In genomic region chr1:213423585-213423984, GRCh38 we compare ENCODE assay signal across 22 cellular contexts.
"Had no signal": no experiment of that assay in that cellular context is flagged by ENCODE, and none has a peak within 500 bp of the region (broad histone marks: within the 10 kb centered on the region; RNA-seq: fewer than 3 reads in every experiment).

No MANE protein-coding gene starts in this region.

- H3K4me1 ChIP-seq: heart left ventricle, pancreas, prostate gland, uterus had no signal

- H3K9me3 ChIP-seq: heart left ventricle, pancreas, prostate gland, thoracic aorta, uterus had no signal

- H3K4me3 ChIP-seq: heart left ventricle, pancreas, prostate gland, skin epidermis, thoracic aorta, uterus had no signal

- DNase-seq: activated CD4-positive, alpha-beta T cell treated with anti-CD3 and anti-CD28 coated beads for 4 hours; activated CD4-positive, alpha-beta T cell treated with anti-CD3 and anti-CD28 coated beads, Interleukin-2, amount 50 U/mL, for 4 hours; activated effector memory CD4-positive, alpha-beta T cell treated with Interleukin-2 at 50 U/mL for 16 hours; activated naive CD4-positive, alpha-beta T cell treated with Interleukin-2 at 50 U/mL for 16 hours; anterior cingulate cortex; effector memory CD4-positive, alpha-beta T cell; foreskin fibroblast; heart left ventricle; hypothalamus; immature natural killer cell; kidney; naive B cell; nephron progenitor cell; pancreas; retina; stimulated activated CD4-positive, alpha-beta T cell treated with anti-CD3 and anti-CD28 coated beads, Interleukin-4, amount 100 ng/mL, for 24 hours; trophoblast cell; uterus had no signal

- H3K27me3 ChIP-seq: heart left ventricle, pancreas, uterus had no signal

- H3K36me3 ChIP-seq: heart left ventricle, pancreas, prostate gland, thoracic aorta, uterus had no signal

- H3K27ac ChIP-seq: heart left ventricle, pancreas, prostate gland, skin epidermis, thoracic aorta, uterus, VCaP had no signal
